20 cellular contexts compared by ENCODE assay signal in genomic region chr11:110519816-110520215, GRCh38.
"Had no signal": no experiment of that assay in that cellular context is flagged by ENCODE, and none has a peak within 500 bp of the region (broad histone marks: within the 10 kb centered on the region; RNA-seq: fewer than 3 reads in every experiment).

No MANE protein-coding gene starts in this region.

- H3K79me2 ChIP-seq: hepatocyte had no signal

- ATAC-seq: effector memory CD8-positive, alpha-beta T cell; foreskin keratinocyte; left cardiac atrium; lower lobe of right lung; natural killer cell; stimulated activated effector memory CD8-positive, alpha-beta T cell treated with anti-CD3 and anti-CD28 coated beads, Interleukin-12 subunit alpha, Interleukin-12 subunit beta, amount 100 ng/mL, for 72 hours had no signal

- H3K4me3 ChIP-seq: esophagus muscularis mucosa, hepatocyte, left ventricle myocardium inferior, lower lobe of right lung, neural progenitor cell, ovary, right atrium auricular region, smooth muscle cell, thoracic aorta, transverse colon had no signal

- H3K27ac ChIP-seq: epithelial cell of prostate, esophagus muscularis mucosa, foreskin keratinocyte, hepatocyte, left ventricle myocardium inferior, lower lobe of right lung, neural progenitor cell, ovary, right atrium auricular region, thoracic aorta, transverse colon had no signal

- DNase-seq: effector memory CD8-positive, alpha-beta T cell; foreskin keratinocyte; kidney; left cardiac atrium; left ventricle myocardium inferior; lower lobe of right lung; natural killer cell; nucleus accumbens; ovary; stimulated activated CD4-positive, alpha-beta T cell treated with anti-CD3 and anti-CD28 coated beads, Interleukin-2, amount 100 ng/mL, for 48 hours; stimulated activated CD8-positive, alpha-beta memory T cell treated with anti-CD3 and anti-CD28 coated beads, Interleukin-4, amount 100 ng/mL, for 48 hours; transverse colon had no signal

- H3K4me1 ChIP-seq: esophagus muscularis mucosa, foreskin keratinocyte, left ventricle myocardium inferior, lower lobe of right lung, neural progenitor cell, right atrium auricular region, transverse colon had no signal

- H3K9ac ChIP-seq: neural progenitor cell had no signal

- H3K4me2 ChIP-seq: hepatocyte, neural progenitor cell, smooth muscle cell had no signal

- H3K36me3 ChIP-seq: esophagus muscularis mucosa, left ventricle myocardium inferior, lower lobe of right lung, neural progenitor cell, ovary, right atrium auricular region, thoracic aorta, transverse colon had no signal

- H2AFZ ChIP-seq: hepatocyte, neural progenitor cell had no signal

- H3K9me3 ChIP-seq: esophagus muscularis mucosa, lower lobe of right lung, ovary, right atrium auricular region, thoracic aorta, transverse colon had no signal

- H3K27me3 ChIP-seq: esophagus muscularis mucosa, foreskin keratinocyte, hepatocyte, neural progenitor cell, ovary, right atrium auricular region, transverse colon had no signal
